ENCODE assay signal across 8 cellular contexts in the genomic region with DNA sequence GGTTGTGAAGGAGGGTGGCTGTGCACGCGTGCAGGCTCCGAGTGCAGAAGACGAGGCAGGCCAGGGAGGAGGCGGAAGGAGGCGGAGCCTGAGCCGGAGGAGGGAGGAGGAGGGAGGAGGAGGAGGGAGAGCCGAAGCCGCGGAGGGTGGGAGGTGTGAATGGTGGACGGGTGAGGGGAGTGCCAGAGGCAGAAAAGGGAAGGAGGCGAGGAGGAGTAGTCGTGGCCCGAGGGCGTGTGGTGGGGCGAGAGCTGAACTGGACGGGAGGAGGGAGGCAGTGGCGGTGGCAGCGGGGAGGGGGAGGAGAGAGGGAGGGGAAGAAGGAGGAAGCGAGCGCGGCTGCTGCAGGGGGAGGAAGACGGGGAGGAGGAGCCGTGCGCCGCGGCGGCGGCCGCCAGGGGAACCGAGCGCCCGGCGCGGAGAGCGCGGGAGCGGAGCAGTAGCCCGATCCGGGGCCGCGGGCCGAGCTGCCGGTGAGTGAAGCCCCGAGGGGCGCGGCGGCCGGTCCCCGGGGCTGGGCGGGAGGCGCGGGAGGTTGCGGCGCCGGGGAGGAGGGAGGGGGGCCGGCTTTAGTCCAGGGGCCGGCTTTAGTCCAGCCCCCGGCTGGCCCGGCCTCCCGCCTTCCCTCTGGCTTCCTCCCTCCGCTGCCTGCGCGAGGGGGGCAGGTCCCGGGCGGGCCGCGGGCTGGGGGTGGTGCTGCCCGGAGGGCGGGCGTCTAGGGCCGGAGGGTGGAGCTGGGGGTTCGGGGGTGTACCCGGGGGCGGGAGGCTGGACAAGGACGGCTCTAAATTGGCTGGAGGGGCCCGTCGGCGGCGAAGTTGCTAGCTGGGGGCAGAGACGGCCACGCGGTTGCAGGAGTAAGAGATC. TPM values are rescaled to one million over a fixed set of nuclear protein-coding genes. Genes with fewer than 3 reads are reported as not detected.
A peak's percentile ranks its signal among the peaks of the same experiment; 100 is the strongest.
DNase-seq lines count a peak whose midpoint lies in the region; ATAC-seq and TF ChIP-seq lines count a peak whose summit lies in the region.

A gene (plus strand): TSS at position 815 of the 867 bp plus-strand sequence. CDS start 661 bp downstream, outside the sequence.

- peaks cover 24% of the 10 kb centered on the region for H3K27me3 ChIP-seq in HUES48 (ENCODE audit: control insufficient read depth, insufficient read depth, low read length)
- no peaks in the 10 kb centered on the region for H3K27me3 ChIP-seq in mucosa of stomach (ENCODE audit: control insufficient read depth, insufficient read depth, low read length)

- ATAC-seq in GM21381 (IDR thresholded peaks at IDR 0.05; ENCODE audit: unreplicated experiment): peak; percentile 79

- H3K27ac ChIP-seq in HUES48 (ENCODE audit: low read depth, low read length): peak within 1 kb of the TSS; percentile 68

- TF ChIP-seq POLR2A in erythroblast (IDR thresholded peaks at IDR 0.05; ENCODE audit: low read length): peak; percentile 17

- in situ Hi-C loops in Caki2 (cut with HindIII; ENCODE audit: low pct_unique_long_range_greater_than_20kb, low sequenced_read_pairs): no loop called here

- H3K9me3 ChIP-seq in HUES48 (ENCODE audit: control insufficient read depth, insufficient read depth, low read length) (no peaks in the 10 kb centered on the region), mucosa of stomach (ENCODE audit: control insufficient read depth, low read length) (no peaks in the 10 kb centered on the region)

- H3K9ac ChIP-seq in HUES48 (ENCODE audit: low read depth, low read length) (peak within 1 kb of the TSS; percentile 70), mucosa of stomach (ENCODE audit: low read length) (peak within 1 kb of the TSS; percentile 72)

- peak within 1 kb of the TSS; percentile 90 for H3K4me3 ChIP-seq in HUES48 (ENCODE audit: low read depth, low read length)
- peak within 1 kb of the TSS; percentile 38 for H3K4me3 ChIP-seq in mucosa of stomach (ENCODE audit: low read length)

- H3K36me3 ChIP-seq in HUES48 (ENCODE audit: control insufficient read depth, insufficient read depth, low read length) (peaks cover 3% of the 10 kb centered on the region; the same call in 1 of the 2 replicates), mucosa of stomach (ENCODE audit: control insufficient read depth, insufficient read depth, low read length) (no peaks in the 10 kb centered on the region)

- H3K4me1 ChIP-seq in HUES48 (ENCODE audit: control insufficient read depth, insufficient read depth, low read length) (peaks cover 24% of the 10 kb centered on the region), mucosa of stomach (ENCODE audit: control insufficient read depth, insufficient read depth, low read length) (peaks cover 16% of the 10 kb centered on the region)

- peak; percentile 80 for DNase-seq in Caki2 (ENCODE audit: low read depth)
- DNase-seq in OCI-M1 (lab: John Stamatoyannopoulos, UW): peak; percentile 96
- DNase-seq in activated T-cell treated with anti-CD3 and anti-CD28 coated beads for 4 hours: peak; percentile 70
- peak; percentile 90 to 92 for DNase-seq in erythroblast (lab: John Stamatoyannopoulos, UW)
- peak; percentile 56 to 58 for DNase-seq in stimulated activated CD8-positive, alpha-beta memory T cell treated with anti-CD3 and anti-CD28 coated beads, Interleukin-7, amount 100 ng/mL, for 1 hour (ENCODE audit: low read depth in 2 of 2)

RNA-seq across cellular contexts. Expression of the gene that starts here (rescaled TPM):
- total RNA-seq in Caki2 (2014; rRNA removed; shearing (Covaris generic); ENCODE audit: low replicate concordance): 8.7 and 15.4 TPM in 2 replicates

Comparison
In these comparisons a context has a peak if more than half of its experiments do, and no peak if none do; other contexts are left out.
1. Peak in every context shown above with its lines: DNase-seq, ATAC-seq, H3K4me3 ChIP-seq and H3K27ac ChIP-seq.